13 cellular contexts compared by ENCODE assay signal in genomic region chr4:137609693-137610450, GRCh38.
A peak's percentile ranks its signal among the peaks of the same experiment; 100 is the strongest.
DNase-seq lines count a peak whose midpoint lies in the region; ATAC-seq lines count a peak whose summit lies in the region.
"Had no signal": no experiment of that assay in that cellular context is flagged by ENCODE, and none has a peak within 500 bp of the region (broad histone marks: within the 10 kb centered on the region; RNA-seq: fewer than 3 reads in every experiment).

No MANE protein-coding gene starts in this region.

- no peaks in the 10 kb centered on the region for H3K36me3 ChIP-seq in muscle layer of duodenum (ENCODE audit: control insufficient read depth in 1 of 2, insufficient read depth in 2 of 2, low read length in 2 of 2)

- H3K9me3 Mint-ChIP-seq in stimulated activated naive B cell treated with anti-CD40 and anti-IgM and Interleukin-4, amounts not matched to agents 10 μg/mL and 1 μg/mL and 100 μg/mL, for 72 hours, result peaks cover 2 to 3% of the 10 kb centered on the region in 2 donors

- peaks cover 0 to 5% of the 10 kb centered on the region in 2 donors for H3K4me1 ChIP-seq in muscle layer of duodenum (ENCODE audit: control insufficient read depth in 1 of 2, insufficient read depth in 2 of 2, low read length in 2 of 2)
- H3K4me1 ChIP-seq: parathyroid adenoma had no signal

- no peaks in the 10 kb centered on the region for H3K27me3 ChIP-seq in muscle layer of duodenum (ENCODE audit: low read depth, low read length)

- H3K4me3 ChIP-seq in muscle layer of duodenum (ENCODE audit: low read depth in 1 of 2, low read length in 2 of 2), result peak overlapping the region; percentile 9 to 23

- no peaks in the 10 kb centered on the region for H3K36me3 Mint-ChIP-seq in stimulated activated naive B cell treated with anti-CD40 and anti-IgM and Interleukin-4, amounts not matched to agents 10 μg/mL and 1 μg/mL and 100 μg/mL, for 72 hours

- H3K27me3 Mint-ChIP-seq in stimulated activated naive B cell treated with anti-CD40 and anti-IgM and Interleukin-4, amounts not matched to agents 10 μg/mL and 1 μg/mL and 100 μg/mL, for 72 hours, result no peaks in the 10 kb centered on the region

- DNase-seq in Right ventricle myocardium superior, result no peak
- no peak for DNase-seq in cardiac septum (ENCODE audit: low spot score)
- peak; percentile 72 for DNase-seq in fibroblast of gingiva (ENCODE audit: low read depth)
- no peak for DNase-seq in GM19238 (ENCODE audit: insufficient read length, low spot score)
- no peak for DNase-seq in stimulated activated naive B cell treated with anti-CD40 and anti-IgM and Interleukin-4, amounts not matched to agents 10 μg/mL and 1 μg/mL and 100 μg/mL, for 72 hours
- DNase-seq in epidermal melanocyte (ENCODE audit: insufficient read length, low spot score), result no peak
- DNase-seq: activated T-cell treated with anti-CD3 and anti-CD28 coated beads, Interleukin-2, amount 50 U/mL, for 72 hours; cortex of kidney; NCI-H187 had no signal

- H3K4me3 Mint-ChIP-seq in stimulated activated naive B cell treated with anti-CD40 and anti-IgM and Interleukin-4, amounts not matched to agents 10 μg/mL and 1 μg/mL and 100 μg/mL, for 72 hours, result no peak overlapping the region
- H3K4me3 Mint-ChIP-seq: activated T-cell treated with anti-CD3 and anti-CD28 coated beads, Interleukin-2, amount 50 U/mL, for 72 hours had no signal

- ATAC-seq in Right ventricle myocardium superior (ENCODE audit: poor library complexity), result peak; percentile 68
- no peak for ATAC-seq in stimulated activated naive B cell treated with anti-CD40 and anti-IgM and Interleukin-4, amounts not matched to agents 10 μg/mL and 1 μg/mL and 100 μg/mL, for 72 hours (replicated peaks)
- no peak for ATAC-seq in HG03378 (IDR thresholded peaks at IDR 0.05; ENCODE audit: unreplicated experiment)
- ATAC-seq: activated T-cell treated with anti-CD3 and anti-CD28 coated beads, Interleukin-2, amount 50 U/mL, for 72 hours had no signal

- H3K27ac Mint-ChIP-seq in stimulated activated naive B cell treated with anti-CD40 and anti-IgM and Interleukin-4, amounts not matched to agents 10 μg/mL and 1 μg/mL and 100 μg/mL, for 72 hours, result no peak overlapping the region
- H3K27ac Mint-ChIP-seq: activated T-cell treated with anti-CD3 and anti-CD28 coated beads, Interleukin-2, amount 50 U/mL, for 72 hours had no signal

- no peaks in the 10 kb centered on the region for H3K9me3 ChIP-seq in muscle layer of duodenum (ENCODE audit: control insufficient read depth in 1 of 2, low read length in 2 of 2)

- H3K4me1 Mint-ChIP-seq in stimulated activated naive B cell treated with anti-CD40 and anti-IgM and Interleukin-4, amounts not matched to agents 10 μg/mL and 1 μg/mL and 100 μg/mL, for 72 hours, result no peaks in the 10 kb centered on the region

- peak overlapping the region; percentile 61 for H3K27ac ChIP-seq in muscle layer of duodenum (ENCODE audit: low read length)
- H3K27ac ChIP-seq: parathyroid adenoma, VCaP had no signal

- intact Hi-C loops in Right ventricle myocardium superior (cut with DNase I), result no loop called here
- intact Hi-C loops in cardiac septum (cut with DNase I), result no loop called here
